10 cellular contexts compared by ENCODE assay signal in the genomic region with DNA sequence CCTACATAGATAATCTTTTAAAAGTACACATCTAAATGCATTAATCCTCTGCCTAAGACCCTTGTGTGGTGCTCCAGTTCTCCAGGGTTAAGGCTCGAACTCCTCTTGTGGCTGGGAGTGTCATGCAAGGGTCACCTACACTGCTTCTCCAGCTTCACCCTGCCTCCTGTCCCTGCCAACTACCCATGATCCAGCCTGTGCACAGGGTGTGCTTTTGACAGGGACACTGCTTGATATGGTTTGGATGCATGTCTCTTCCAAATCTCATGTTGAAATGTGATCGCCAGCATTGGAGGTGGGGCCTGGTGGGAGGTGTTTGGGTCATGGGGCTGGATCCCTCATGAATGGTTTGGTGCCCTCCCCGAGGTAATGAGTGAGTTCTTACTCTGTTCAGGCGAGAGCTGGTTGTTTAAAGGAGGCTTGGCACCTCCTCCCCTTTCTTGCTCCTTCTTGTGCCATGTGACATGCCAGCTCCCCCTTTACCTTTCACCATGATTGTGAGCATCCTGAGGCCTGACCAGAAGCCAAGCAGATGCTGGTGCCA. TPM values are rescaled to one million over a fixed set of nuclear protein-coding genes. Genes with fewer than 3 reads are reported as not detected.
DNase-seq lines count a peak whose midpoint lies in the region; ATAC-seq and TF ChIP-seq lines count a peak whose summit lies in the region.
"Had no signal": no experiment of that assay in that cellular context is flagged by ENCODE, and none has a peak within 500 bp of the region (broad histone marks: within the 10 kb centered on the region; RNA-seq: fewer than 3 reads in every experiment).

No MANE protein-coding gene starts in this region.

- H3K27ac ChIP-seq in CD4-positive, alpha-beta memory T cell (ENCODE audit: low read depth, low read length) = peak overlapping the region; percentile 14
- H3K27ac ChIP-seq in heart right ventricle (peak overlapping the region; percentile 46 to 100 (median 88)), skeletal muscle tissue (ENCODE audit: low read depth, low read length) (peak overlapping the region; percentile 41)

- H3K27me3 Mint-ChIP-seq in CD4-positive, alpha-beta memory T cell = no peaks in the 10 kb centered on the region
- H3K27me3 Mint-ChIP-seq in T-cell = no peaks in the 10 kb centered on the region
- H3K27me3 Mint-ChIP-seq in nephron progenitor cell (ENCODE audit: low read depth, poor library complexity) = peaks cover 16% of the 10 kb centered on the region

- H3K4me3 Mint-ChIP-seq in CD4-positive, alpha-beta memory T cell = peak overlapping the region in 4 of 8 donors; percentile 48 to 93 (median 55)
- peak overlapping the region in 1 of 3 donors; percentile 9 for H3K4me3 Mint-ChIP-seq in T-cell
- no peak overlapping the region for H3K4me3 Mint-ChIP-seq in nephron progenitor cell

- POLR2A ChIA-PET in CD4-positive, alpha-beta memory T cell (lab: Charles Lee; ENCODE audit: partially characterized antibody) = interaction anchor here (0.9 to 6.3 kb wide), 8 partner anchors 9 to 79 kb away, joined by 4 to 177 read pairs (median 42); a partner anchor contains a TSS
- POLR2A ChIA-PET in T-cell (lab: Charles Lee) = interaction anchor here (0.6 to 2.0 kb wide), 4 partner anchors 49 to 1809 kb away, joined by 3 to 7 read pairs (median 4); a partner anchor contains a TSS

- peaks cover 0 to 4% (median 0%) of the 10 kb centered on the region in 8 donors for H3K9me3 Mint-ChIP-seq in CD4-positive, alpha-beta memory T cell
- H3K9me3 Mint-ChIP-seq in T-cell (peaks cover 0 to 3% (median 0%) of the 10 kb centered on the region in 3 donors), nephron progenitor cell (no peaks in the 10 kb centered on the region)

- peak overlapping the region; percentile 95 to 99 (median 97) for H3K27ac Mint-ChIP-seq in CD4-positive, alpha-beta memory T cell
- peak overlapping the region; percentile 98 to 100 for H3K27ac Mint-ChIP-seq in T-cell
- H3K27ac Mint-ChIP-seq in nephron progenitor cell = no peak overlapping the region

- CTCF ChIA-PET in CD4-positive, alpha-beta memory T cell (lab: Charles Lee; ENCODE audit: partially characterized antibody) = interaction anchor here (1.6 to 6.2 kb wide), 10 partner anchors 7 to 78 kb away, joined by 4 to 70 read pairs (median 20); a partner anchor contains a TSS
- CTCF ChIA-PET in T-cell (lab: Charles Lee) = interaction anchor here (0.7 to 1.5 kb wide), 4 partner anchors 8 to 71 kb away, joined by 3 to 6 read pairs (median 3); no protein-coding TSS in a partner anchor

- no peak for TF ChIP-seq CTCF in heart right ventricle (IDR thresholded peaks at IDR 0.05)
- no peak for TF ChIP-seq CTCF in nephron progenitor cell (IDR thresholded peaks at IDR 0.05)

- H3K4me3 ChIP-seq in CD4-positive, alpha-beta memory T cell (ENCODE audit: low read length in 2 of 2) = no peak overlapping the region
- H3K4me3 ChIP-seq in heart right ventricle = no peak overlapping the region
- no peak overlapping the region for H3K4me3 ChIP-seq in skeletal muscle tissue (ENCODE audit: low read length in 3 of 3)

- H3K4me1 ChIP-seq in CD4-positive, alpha-beta memory T cell (ENCODE audit: insufficient read depth, low read length) = peaks cover 100% of the 10 kb centered on the region
- H3K4me1 ChIP-seq in heart right ventricle (peaks cover 23 to 100% (median 94%) of the 10 kb centered on the region in 9 donors), skeletal muscle tissue (ENCODE audit: control insufficient read depth in 3 of 3, insufficient read depth in 3 of 3, low read length in 3 of 3) (peaks cover 73 to 80% (median 76%) of the 10 kb centered on the region in 3 donors)

- ATAC-seq in T-cell (replicated peaks in 1 of 4) (no peak), heart right ventricle (peak in 3 of 8 donors; percentile 24 to 72 (median 53)), GM21717 (IDR thresholded peaks at IDR 0.05; ENCODE audit: unreplicated experiment) (no peak), GM21367 (IDR thresholded peaks at IDR 0.05; ENCODE audit: unreplicated experiment) (no peak)

- no peak for DNase-seq in CD4-positive, alpha-beta memory T cell
- DNase-seq in T-cell = no peak
- DNase-seq in heart right ventricle = no peak
- DNase-seq in HCEC 1CT = no peak
- DNase-seq in nephron progenitor cell = no peak
- DNase-seq: NCI-H1417, NCI-H524 had no signal

- 60 to 74% methylated on average over 4 of the region's 4 CpGs for WGBS in heart right ventricle, 2 donors

- no peaks in the 10 kb centered on the region for H3K27me3 ChIP-seq in CD4-positive, alpha-beta memory T cell (ENCODE audit: insufficient read depth, low read length)
- H3K27me3 ChIP-seq in heart right ventricle = no peaks in the 10 kb centered on the region
- H3K27me3 ChIP-seq in skeletal muscle tissue (ENCODE audit: control insufficient read depth in 3 of 3, insufficient read depth in 3 of 3, low read length in 3 of 3) = no peaks in the 10 kb centered on the region

- H3K36me3 ChIP-seq in CD4-positive, alpha-beta memory T cell (ENCODE audit: insufficient read depth, low read length) = peaks cover 8% of the 10 kb centered on the region
- H3K36me3 ChIP-seq in heart right ventricle (peaks cover 0 to 28% (median 0%) of the 10 kb centered on the region in 9 donors), skeletal muscle tissue (ENCODE audit: control insufficient read depth in 3 of 3, insufficient read depth in 3 of 3, low read length in 3 of 3) (peaks cover 5 to 7% (median 5%) of the 10 kb centered on the region in 3 donors)

- H3K9ac ChIP-seq in skeletal muscle tissue (ENCODE audit: low read depth in 1 of 3, low read length in 3 of 3) = no peak overlapping the region

- intact Hi-C loops in CD4-positive, alpha-beta memory T cell (cut with micrococcal nuclease) = loop anchor here (2.0 to 5.0 kb wide), 2 partner anchors 31 to 39 kb away; no protein-coding TSS in a partner anchor
- intact Hi-C loops in heart right ventricle (cut with DNase I) = loop anchor here in 5 of 10 donors (2.0 to 5.0 kb wide), 5 partner anchors 69 to 84 kb away; a partner anchor contains a TSS

- peaks cover 75 to 98% (median 87%) of the 10 kb centered on the region in 4 donors for H3K4me1 Mint-ChIP-seq in CD4-positive, alpha-beta memory T cell
- H3K4me1 Mint-ChIP-seq in T-cell = peaks cover 95 to 97% (median 97%) of the 10 kb centered on the region in 3 donors
- H3K4me1 Mint-ChIP-seq in nephron progenitor cell = peaks cover 15% of the 10 kb centered on the region

- peaks cover 38 to 65% of the 10 kb centered on the region in 2 donors for H3K36me3 Mint-ChIP-seq in CD4-positive, alpha-beta memory T cell
- H3K36me3 Mint-ChIP-seq in T-cell (peaks cover 42% of the 10 kb centered on the region), nephron progenitor cell (ENCODE audit: low read depth) (no peaks in the 10 kb centered on the region)

- no peaks in the 10 kb centered on the region for H3K9me3 ChIP-seq in CD4-positive, alpha-beta memory T cell (ENCODE audit: control insufficient read depth in 1 of 2, low read length in 2 of 2)
- H3K9me3 ChIP-seq in heart right ventricle (peaks cover 0 to 4% (median 0%) of the 10 kb centered on the region in 11 donors), skeletal muscle tissue (ENCODE audit: control insufficient read depth in 3 of 3, low read length in 3 of 3) (no peaks in the 10 kb centered on the region)

RNA-seq across cellular contexts. Expression of a gene that starts 48.5 kb away (rescaled TPM):
- 1 to 10 TPM; 8.9 to 10.0 TPM for total RNA-seq in CD4-positive, alpha-beta memory T cell
- 1 to 10 TPM; 1.9 to 2.9 TPM for polyA plus RNA-seq in CD4-positive, alpha-beta memory T cell
- total RNA-seq in T-cell (10 to 100 TPM in 2 of 5 donors, 1 to 10 TPM in 3; 4.8 to 14.0 (median 7.6) TPM), heart right ventricle (10 to 100 TPM; 10.3 to 36.8 (median 12.5) TPM), skeletal muscle tissue (2.1 TPM)
- polyA plus RNA-seq in heart right ventricle = 10 to 100 TPM; 21.2 to 21.8 TPM

Comparison
In these comparisons a context has a peak if more than half of its experiments do, and no peak if none do; other contexts are left out.
1. H3K27ac ChIP-seq: peak in every context shown above with its lines; median percentile 88 in heart right ventricle; 41 in skeletal muscle tissue; 14 in CD4-positive, alpha-beta memory T cell.